ENCODE assay signal across 16 cellular contexts in genomic region chr2:205358351-205358815, GRCh38.
DNase-seq lines count a peak whose midpoint lies in the region; ATAC-seq and TF ChIP-seq lines count a peak whose summit lies in the region.
"Had no signal": no experiment of that assay in that cellular context is flagged by ENCODE, and none has a peak within 500 bp of the region (broad histone marks: within the 10 kb centered on the region; RNA-seq: fewer than 3 reads in every experiment).

No MANE protein-coding gene starts in this region.

- H3K9ac ChIP-seq in HUES64 (ENCODE audit: low read depth, low read length), result peak overlapping the region; percentile 38

- intact Hi-C loops in spleen (cut with DNase I; ENCODE audit: low total_unique reads), result no loop called here

- H3K27ac ChIP-seq in HUES64 (ENCODE audit: low read depth, low read length), result peak overlapping the region; percentile 54
- no peak overlapping the region for H3K27ac ChIP-seq in spleen

- no peaks in the 10 kb centered on the region for H3K9me3 ChIP-seq in HUES64 (ENCODE audit: insufficient read depth, low read depth, low read length)
- H3K9me3 ChIP-seq in spleen, result no peaks in the 10 kb centered on the region

- H3K36me3 ChIP-seq in HUES64 (ENCODE audit: insufficient read depth, low read length), result no peaks in the 10 kb centered on the region
- no peaks in the 10 kb centered on the region for H3K36me3 ChIP-seq in spleen

- ATAC-seq in HG03565 (IDR thresholded peaks at IDR 0.05; ENCODE audit: unreplicated experiment), result no peak
- ATAC-seq: activated naive CD8-positive, alpha-beta T cell treated with anti-CD3 and anti-CD28 coated beads, Interleukin-2, amount 50 U/mL, for 24 hours; left ventricle myocardium superior; naive thymus-derived CD4-positive, alpha-beta T cell had no signal

- TF ChIP-seq POLR2A in spleen (IDR thresholded peaks at IDR 0.05), result no peak

- DNase-seq in AG09309 (ENCODE audit: low read depth) (peak; percentile 21), astrocyte of the hippocampus (ENCODE audit: low read depth, low spot score) (peak; percentile 37), iPS-NIHi11 (ENCODE audit: low spot score) (peak; percentile 23), pons (ENCODE audit: low spot score) (no peak), spleen (no peak)
- DNase-seq in activated effector memory CD4-positive, alpha-beta T cell treated with anti-CD3 and anti-CD28 coated beads, Interleukin-2, amount 50 U/mL, for 16 hours, result no peak
- DNase-seq: activated CD4-positive, alpha-beta T cell treated with anti-CD3 and anti-CD28 coated beads, Interleukin-2, amount 50 U/mL, for 4 hours; activated naive CD8-positive, alpha-beta T cell treated with anti-CD3 and anti-CD28 coated beads, Interleukin-2, amount 50 U/mL, for 24 hours; activated T-cell treated with anti-CD3 and anti-CD28 coated beads, Interleukin-2, amount 50 U/mL, for 48 hours; Calu3; left ventricle myocardium superior; naive thymus-derived CD4-positive, alpha-beta T cell; NCI-H2171 treated with DMSO at 0.1 percent for 48 hours; T-helper 9 cell had no signal

- 30% methylated on average over 8 of the region's 8 CpGs for WGBS in HUES64
- 69 to 83% (median 71%) methylated on average over 8 of the region's 8 CpGs for WGBS in spleen, 5 donors

- TF ChIP-seq CTCF in AG09309 (IDR thresholded peaks at IDR 0.05; ENCODE audit: control insufficient read depth, insufficient read depth, low read depth, low read length, missing control alignments), result no peak
- TF ChIP-seq CTCF in spleen (IDR thresholded peaks at IDR 0.05 in 8 of 11, conservative IDR thresholded peaks at IDR 0.05 in 3 of 11), result no peak

- peaks cover 23% of the 10 kb centered on the region for H3K4me1 ChIP-seq in HUES64 (ENCODE audit: insufficient read depth, low read length)
- H3K4me1 ChIP-seq in spleen, result no peaks in the 10 kb centered on the region

- H3K27me3 ChIP-seq in HUES64 (ENCODE audit: insufficient read depth, low read length) (no peaks in the 10 kb centered on the region), spleen (replicated peaks in 1 of 7) (no peaks in the 10 kb centered on the region)

- no peak overlapping the region for H3K4me3 ChIP-seq in AG09309 (ENCODE audit: control insufficient read depth, low read depth, low read length)
- no peak overlapping the region for H3K4me3 ChIP-seq in HUES64 (ENCODE audit: low read length)
- H3K4me3 ChIP-seq in spleen, result no peak overlapping the region

Comparison
In these comparisons a context has a peak if more than half of its experiments do, and no peak if none do; other contexts are left out.
1. DNase-seq: peak in AG09309 (single experiment), astrocyte of the hippocampus (single experiment) and iPS-NIHi11 (single experiment); none in pons (single experiment), activated effector memory CD4-positive, alpha-beta T cell treated with anti-CD3 and anti-CD28 coated beads, Interleukin-2, amount 50 U/mL, for 16 hours (single experiment) and spleen (single experiment).